9 cellular contexts compared by ENCODE assay signal in genomic region chr11:96299155-96299883, GRCh38. TPM values are rescaled to one million over a fixed set of nuclear protein-coding genes. Genes with fewer than 3 reads are reported as not detected.
A peak's percentile ranks its signal among the peaks of the same experiment; 100 is the strongest.
DNase-seq lines count a peak whose midpoint lies in the region; ATAC-seq and TF ChIP-seq lines count a peak whose summit lies in the region.
"Had no signal": no experiment of that assay in that cellular context is flagged by ENCODE, and none has a peak within 500 bp of the region (broad histone marks: within the 10 kb centered on the region; RNA-seq: fewer than 3 reads in every experiment).

No MANE protein-coding gene starts in this region.

- H3K36me3 ChIP-seq in left ventricle myocardium inferior (no peaks in the 10 kb centered on the region), neutrophil (no peaks in the 10 kb centered on the region)

- no peak for TF ChIP-seq CTCF in left ventricle myocardium inferior (IDR thresholded peaks at IDR 0.05; ENCODE audit: borderline replicate concordance)
- TF ChIP-seq CTCF in neutrophil (IDR thresholded peaks at IDR 0.05) = no peak

- intact Hi-C loops in left ventricle myocardium inferior (cut with micrococcal nuclease) = no loop called here

- H3K27me3 ChIP-seq in left ventricle myocardium inferior (ENCODE audit: low read depth) (no peaks in the 10 kb centered on the region), neutrophil (no peaks in the 10 kb centered on the region)

- H3K27ac ChIP-seq in left ventricle myocardium inferior (replicated peaks) = peak overlapping the region; percentile 18
- H3K27ac ChIP-seq in neutrophil = peak overlapping the region; percentile 15

- H3K4me3 ChIP-seq in left ventricle myocardium inferior = no peak overlapping the region
- H3K4me3 ChIP-seq in neutrophil (ENCODE audit: low read depth in 1 of 2, low read length in 1 of 2) = no peak overlapping the region

- DNase-seq in CD1c-positive myeloid dendritic cell (ENCODE audit: extremely low spot score) (peak; percentile 78), NCI-H69 (lab: John Stamatoyannopoulos, UW) (peak; percentile 81), left ventricle myocardium inferior (no peak), NCI-H187 treated with DMSO at 0.1 percent for 48 hours (lab: John Stamatoyannopoulos, UW) (no peak), dedifferentiated amniotic fluid mesenchymal stem cell (ENCODE audit: extremely low spot score) (no peak), RKO (ENCODE audit: low spot score) (no peak)
- DNase-seq: SHP77 had no signal

- ATAC-seq in GM19397 (IDR thresholded peaks at IDR 0.05; ENCODE audit: unreplicated experiment) = no peak

- H3K4me1 ChIP-seq in left ventricle myocardium inferior (peaks cover 50% of the 10 kb centered on the region), neutrophil (ENCODE audit: control insufficient read depth in 1 of 2, insufficient read depth in 1 of 2, low read depth in 1 of 2, low read length in 1 of 2) (no peaks in the 10 kb centered on the region)

- H3K9me3 ChIP-seq in left ventricle myocardium inferior (replicated peaks) (no peaks in the 10 kb centered on the region), neutrophil (no peaks in the 10 kb centered on the region)

RNA-seq across cellular contexts. Expression of gene MAML2, which starts 43.7 kb away (rescaled TPM):
- total RNA-seq in left ventricle myocardium inferior = 4.5 TPM

Comparison
In these comparisons a context has a peak if more than half of its experiments do, and no peak if none do; other contexts are left out.
1. DNase-seq: peak in CD1c-positive myeloid dendritic cell (single experiment) and NCI-H69 (single experiment); none in left ventricle myocardium inferior (single experiment), NCI-H187 treated with DMSO at 0.1 percent for 48 hours (single experiment), dedifferentiated amniotic fluid mesenchymal stem cell (single experiment) and RKO (single experiment).